Comparison of ENCODE assay signal across 10 cellular contexts in the genomic region with DNA sequence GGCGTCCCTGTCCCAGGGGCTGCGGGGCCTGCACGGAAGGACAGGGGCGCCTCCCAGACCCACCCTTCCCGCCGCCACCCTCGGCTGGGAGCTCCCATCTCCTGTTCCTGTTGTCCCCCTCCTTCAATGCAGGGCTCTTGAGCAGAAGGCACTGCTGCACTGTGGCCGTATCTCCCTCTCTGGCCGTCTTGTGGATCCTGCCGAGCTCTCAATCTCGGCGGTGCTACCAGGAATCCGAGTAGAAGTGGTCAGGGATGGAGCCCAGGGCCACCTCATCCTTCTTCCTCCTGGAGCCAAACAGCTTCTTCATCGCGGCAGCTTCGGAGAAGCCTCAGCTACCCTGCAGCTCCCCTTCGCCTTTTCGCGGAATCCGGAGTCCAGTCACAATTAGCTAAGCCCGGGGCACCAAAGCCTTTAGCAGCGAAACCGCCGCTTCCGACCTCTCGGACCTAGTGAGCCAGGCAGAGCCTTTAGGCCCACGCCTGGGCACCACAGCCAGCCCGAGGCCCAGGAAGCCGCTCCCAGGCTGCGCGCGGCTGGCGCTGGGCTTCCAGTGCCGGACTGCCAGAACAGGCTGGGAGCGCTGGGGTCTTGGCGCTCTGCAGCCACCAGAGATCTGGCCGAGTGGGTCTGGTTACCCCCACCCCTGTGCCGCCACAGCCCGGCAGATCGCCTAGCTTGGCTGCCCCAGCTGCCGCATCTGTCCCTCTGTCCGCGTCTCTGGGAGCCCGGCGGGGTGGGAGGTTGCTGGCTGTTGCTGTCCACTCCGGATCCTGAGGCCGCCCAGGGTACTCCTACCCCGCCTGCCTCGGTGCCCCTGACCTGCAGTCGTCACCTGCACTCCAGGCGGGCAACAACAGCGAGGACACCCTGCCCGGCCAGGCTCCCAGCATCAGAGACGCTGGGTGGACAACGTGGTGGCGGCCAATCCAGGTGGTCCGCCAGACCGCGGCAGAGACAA.
DNase-seq lines count a peak whose midpoint lies in the region; ATAC-seq and TF ChIP-seq lines count a peak whose summit lies in the region.
"Had no signal": no experiment of that assay in that cellular context is flagged by ENCODE, and none has a peak within 500 bp of the region (broad histone marks: within the 10 kb centered on the region; RNA-seq: fewer than 3 reads in every experiment).

No MANE protein-coding gene starts in this region.

- H3K9me2 ChIP-seq in PC-3 (replicated peaks; ENCODE audit: low read length), result no peaks in the 10 kb centered on the region

- no peak overlapping the region for H3K27ac Mint-ChIP-seq in brain

- DNase-seq in iris pigment epithelial cell (ENCODE audit: low read depth) (peak; percentile 7), spleen (no peak), mesenteric fat pad (ENCODE audit: low spot score) (no peak), PC-3 (no peak)
- DNase-seq: SHP77 treated with DMSO at 0.1 percent for 48 hours had no signal

- no peaks in the 10 kb centered on the region for H4K20me1 ChIP-seq in PC-3 (ENCODE audit: low read length)

- POLR2A ChIA-PET in PC-3 (lab: Charles Lee; ENCODE audit: unreplicated experiment), result no interaction called here

- no peak overlapping the region for H3K27ac ChIP-seq in HUES48 (ENCODE audit: low read depth, low read length)
- H3K27ac ChIP-seq in spleen, result no peak overlapping the region
- H3K27ac ChIP-seq in PC-3 (ENCODE audit: low read length), result no peak overlapping the region
- H3K27ac ChIP-seq: neutrophil had no signal

- H3K4me1 Mint-ChIP-seq in brain, result peaks cover 4% of the 10 kb centered on the region

- peaks cover 85% of the 10 kb centered on the region for H3K27me3 ChIP-seq in HUES48 (ENCODE audit: control insufficient read depth, insufficient read depth, low read length)
- H3K27me3 ChIP-seq in spleen (replicated peaks in 1 of 7), result peaks cover 4 to 79% (median 43%) of the 10 kb centered on the region in 7 donors
- peaks cover 64% of the 10 kb centered on the region for H3K27me3 ChIP-seq in PC-3 (ENCODE audit: low read length)

- H3K4me2 ChIP-seq in PC-3 (ENCODE audit: low read length), result no peak overlapping the region

- no peaks in the 10 kb centered on the region for H3K4me1 ChIP-seq in HUES48 (ENCODE audit: control insufficient read depth, insufficient read depth, low read length)
- H3K4me1 ChIP-seq in spleen, result peaks cover 3 to 54% (median 29%) of the 10 kb centered on the region in 6 donors
- 0 out of 2 replicates have a peak, but pooled peaks cover 4% of the 10 kb centered on the region for H3K4me1 ChIP-seq in PC-3 (ENCODE audit: insufficient read depth, low read length)

- no peaks in the 10 kb centered on the region for H3K36me3 Mint-ChIP-seq in brain

- no peaks in the 10 kb centered on the region for H3F3A ChIP-seq in PC-3 (ENCODE audit: low read length, unreplicated experiment)

- peak overlapping the region; percentile 69 to 91 (median 78) for H3K4me3 Mint-ChIP-seq in brain

- WGBS in spleen, 5 donors, result 2 to 5% (median 3%) methylated on average over 35 to 59 of the region's 59 CpGs

- no peak for TF ChIP-seq POLR2A in spleen (IDR thresholded peaks at IDR 0.05)

- CTCF ChIA-PET in PC-3 (lab: Charles Lee), result no interaction called here

- H3K36me3 ChIP-seq in HUES48 (ENCODE audit: control insufficient read depth, insufficient read depth, low read length), result no peaks in the 10 kb centered on the region
- H3K36me3 ChIP-seq in spleen, result no peaks in the 10 kb centered on the region
- no peaks in the 10 kb centered on the region for H3K36me3 ChIP-seq in PC-3 (ENCODE audit: low read depth, low read length)
- H3K36me3 ChIP-seq: neutrophil had no signal

- H3K9ac ChIP-seq in HUES48 (ENCODE audit: low read depth, low read length), result no peak overlapping the region
- H3K9ac ChIP-seq in PC-3 (ENCODE audit: low read length), result no peak overlapping the region

- no peak for TF ChIP-seq CTCF in brain (conservative IDR thresholded peaks at IDR 0.05)
- TF ChIP-seq CTCF in spleen (IDR thresholded peaks at IDR 0.05 in 8 of 11, conservative IDR thresholded peaks at IDR 0.05 in 3 of 11), result no peak
- TF ChIP-seq CTCF in PC-3 (conservative IDR thresholded peaks at IDR 0.05; ENCODE audit: low read depth, low read length), result no peak

- H3K9me3 ChIP-seq in HUES48 (ENCODE audit: control insufficient read depth, insufficient read depth, low read length), result no peaks in the 10 kb centered on the region
- H3K9me3 ChIP-seq in spleen, result no peaks in the 10 kb centered on the region
- H3K9me3 ChIP-seq in PC-3 (ENCODE audit: low read length), result no peaks in the 10 kb centered on the region
- H3K9me3 ChIP-seq: neutrophil had no signal

- H3K9me3 Mint-ChIP-seq in brain, result no peaks in the 10 kb centered on the region

- peaks cover 83% of the 10 kb centered on the region for H3K27me3 Mint-ChIP-seq in brain

- H3K4me3 ChIP-seq in HUES48 (ENCODE audit: low read depth, low read length), result peak overlapping the region; percentile 65
- peak overlapping the region; percentile 5 to 66 (median 29) for H3K4me3 ChIP-seq in spleen
- no peak overlapping the region for H3K4me3 ChIP-seq in PC-3 (ENCODE audit: low read length)

- intact Hi-C loops in spleen (cut with DNase I; ENCODE audit: low total_unique reads), result no loop called here
- intact Hi-C loops in PC-3 (cut with micrococcal nuclease), result no loop called here

- H3K79me2 ChIP-seq in PC-3 (ENCODE audit: low read length), result no peaks in the 10 kb centered on the region

- H2AFZ ChIP-seq in PC-3 (ENCODE audit: low read length), result no peak overlapping the region

- ATAC-seq in HG03439 (IDR thresholded peaks at IDR 0.05; ENCODE audit: unreplicated experiment) (no peak), PC-3 (no peak), GM18517 (IDR thresholded peaks at IDR 0.05; ENCODE audit: unreplicated experiment) (no peak)

- BruUV-seq in PC-3 (replicated peaks; lab: Mats Ljungman, UMichigan), result no TSS peak
